ENCODE assay signal across 32 cellular contexts in the genomic region with DNA sequence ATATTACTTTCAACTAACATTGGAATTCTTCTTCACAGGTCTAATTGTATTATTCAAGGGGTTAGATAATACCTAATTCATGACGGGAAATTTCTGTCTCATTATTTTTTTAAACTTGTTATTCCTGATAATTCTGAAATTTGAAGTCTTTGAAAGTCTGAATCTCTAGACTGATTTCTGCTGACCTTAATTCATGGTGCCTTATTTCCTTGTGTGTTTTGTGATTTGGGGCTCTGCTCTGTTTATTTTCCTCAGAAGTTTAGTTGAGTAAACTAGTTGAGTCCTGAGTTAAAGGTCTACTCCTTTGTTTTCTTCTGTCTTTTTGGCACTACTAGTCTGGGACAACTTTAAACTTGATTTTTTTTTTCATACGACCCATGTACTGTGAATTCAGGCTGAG. TPM values are rescaled to one million over a fixed set of nuclear protein-coding genes. Genes with fewer than 3 reads are reported as not detected.
"Had no signal": no experiment of that assay in that cellular context is flagged by ENCODE, and none has a peak within 500 bp of the region (broad histone marks: within the 10 kb centered on the region; RNA-seq: fewer than 3 reads in every experiment).

No MANE protein-coding gene starts in this region.

- H3K27ac ChIP-seq: stomach, suprapubic skin, testis, thoracic aorta, thyroid gland, tibial artery, tibial nerve, transverse colon, upper lobe of left lung, upper lobe of right lung, uterus, vagina had no signal

- H3K4me3 ChIP-seq: stomach, suprapubic skin, testis, thoracic aorta, thyroid gland, tibial artery, tibial nerve, transverse colon, upper lobe of left lung, upper lobe of right lung, uterus, vagina had no signal

- ATAC-seq: stimulated activated effector memory CD8-positive, alpha-beta T cell treated with anti-CD3 and anti-CD28 coated beads, Interleukin-12 subunit alpha, Interleukin-12 subunit beta, amount 100 ng/mL, for 72 hours; stimulated activated memory B cell treated with anti-CD40 and anti-IgM and Interleukin-4, amounts not matched to agents 10 μg/mL and 1 μg/mL and 100 μg/mL, for 72 hours; stimulated activated naive B cell treated with anti-CD40 and anti-IgM and Interleukin-4, amounts not matched to agents 10 μg/mL and 1 μg/mL and 100 μg/mL, for 72 hours; stimulated activated naive CD8-positive, alpha-beta T cell treated with anti-CD3 and anti-CD28 coated beads, Interleukin-15, amount 100 ng/mL, for 72 hours; stimulated activated naive CD8-positive, alpha-beta T cell treated with anti-CD3 and anti-CD28 coated beads, Interleukin-15, Interleukin-2, amounts not matched to agents 100 U/mL and 50 U/mL, for 24 hours; upper lobe of right lung had no signal

- DNase-seq: stimulated activated CD4-positive, alpha-beta T cell treated with anti-CD3 and anti-CD28 coated beads, Interleukin-2, amount 100 ng/mL, for 48 hours; stimulated activated CD4-positive, alpha-beta T cell treated with anti-CD3 and anti-CD28 coated beads, Interleukin-4, amount 100 ng/mL, for 1 hour; stimulated activated CD4-positive, alpha-beta T cell treated with anti-CD3 and anti-CD28 coated beads, Interleukin-4, amount 100 ng/mL, for 24 hours; stimulated activated CD4-positive, alpha-beta T cell treated with anti-CD3 and anti-CD28 coated beads, Interleukin-4, amount 100 ng/mL, for 4 hours; stimulated activated CD8-positive, alpha-beta memory T cell treated with anti-CD3 and anti-CD28 coated beads, Interleukin-4, amount 100 ng/mL, for 48 hours; stimulated activated naive B cell treated with anti-CD40 and anti-IgM and Interleukin-4, amounts not matched to agents 10 μg/mL and 1 μg/mL and 100 μg/mL, for 72 hours; stimulated activated naive CD4-positive, alpha-beta T cell; stimulated activated naive CD4-positive, alpha-beta T cell treated with Interleukin-2 at 50 U/mL for 16 hours; stimulated activated naive CD8-positive, alpha-beta T cell treated with anti-CD3 and anti-CD28 coated beads, Interleukin-15, amount 100 ng/mL, for 72 hours; stimulated activated naive CD8-positive, alpha-beta T cell treated with anti-CD3 and anti-CD28 coated beads, Interleukin-15, Interleukin-2, amounts not matched to agents 100 U/mL and 50 U/mL, for 24 hours; stomach; substantia nigra; testis; thyroid gland; tibial artery; transverse colon; trophoblast cell; upper lobe of left lung; upper lobe of right lung; uterus had no signal

- FAIRE-seq: urothelium cell line had no signal

- H3K4me1 ChIP-seq: stomach, suprapubic skin, testis, thyroid gland, tibial artery, tibial nerve, transverse colon, upper lobe of left lung, upper lobe of right lung, uterus, vagina had no signal

- H3K9me3 ChIP-seq: suprapubic skin, testis, thyroid gland, tibial artery, transverse colon, upper lobe of left lung, upper lobe of right lung, uterus, vagina had no signal

- H3K36me3 ChIP-seq: stomach, suprapubic skin, thoracic aorta, thyroid gland, tibial artery, tibial nerve, transverse colon, upper lobe of left lung, upper lobe of right lung, uterus, vagina had no signal

- H3K27me3 ChIP-seq: stomach, suprapubic skin, testis, thyroid gland, tibial artery, tibial nerve, transverse colon, upper lobe of left lung, upper lobe of right lung, uterus, vagina had no signal

RNA-seq across cellular contexts. Expression of a gene that starts 5.9 kb away (rescaled TPM):
- total RNA-seq: stomach, subcutaneous adipose tissue, suprapubic skin, temporal lobe, testis, thoracic aorta, thyroid gland, tibial nerve, transverse colon, upper lobe of left lung, upper lobe of right lung, ureter, urinary bladder, uterus, vagina had no signal
- polyA plus RNA-seq: stomach, urinary bladder had no signal

RNA-seq across cellular contexts. Expression of a gene that starts 16.0 kb away (rescaled TPM):
- total RNA-seq: stomach, subcutaneous adipose tissue, suprapubic skin, temporal lobe, thoracic aorta, tibial nerve, transverse colon, upper lobe of left lung, upper lobe of right lung, ureter, urinary bladder, uterus, vagina had no signal
- polyA plus RNA-seq: stomach, thymus, urinary bladder had no signal

RNA-seq across cellular contexts. Expression of a gene that starts 31.7 kb away (rescaled TPM):
- total RNA-seq: stomach, subcutaneous adipose tissue, suprapubic skin, temporal lobe, thoracic aorta, thyroid gland, tibial nerve, transverse colon, upper lobe of left lung, upper lobe of right lung, ureter, urinary bladder, uterus, vagina had no signal
- polyA plus RNA-seq: stomach, thymus, urinary bladder had no signal
